Comparison of ENCODE assay signal across 22 cellular contexts in genomic region chr11:103125462-103125861, GRCh38. TPM values are rescaled to one million over a fixed set of nuclear protein-coding genes. Genes with fewer than 3 reads are reported as not detected.
A peak's percentile ranks its signal among the peaks of the same experiment; 100 is the strongest.
DNase-seq lines count a peak whose midpoint lies in the region; ATAC-seq, FAIRE-seq and TF ChIP-seq lines count a peak whose summit lies in the region.
"Had no signal": no experiment of that assay in that cellular context is flagged by ENCODE, and none has a peak within 500 bp of the region (broad histone marks: within the 10 kb centered on the region; RNA-seq: fewer than 3 reads in every experiment).

No MANE protein-coding gene starts in this region.

- H2BK5ac ChIP-seq in mesenchymal stem cell (ENCODE audit: low read depth, low read length, poor library complexity, severe bottlenecking) = no peak overlapping the region

- no peak overlapping the region for H3K27ac ChIP-seq in HCT116 (ENCODE audit: low read depth, low read length)
- no peak overlapping the region for H3K27ac ChIP-seq in keratinocyte (ENCODE audit: control insufficient read depth, insufficient read depth, low read length)
- no peak overlapping the region for H3K27ac ChIP-seq in mesenchymal stem cell (ENCODE audit: low read length, poor library complexity, severe bottlenecking)
- H3K27ac ChIP-seq: A549; BLaER1 treated with 17β-estradiol and CSF1 and Interleukin-3, amounts not matched to agents 10 nM and 100 nM had no signal

- ATAC-seq in HCT116 = no peak
- peak; percentile 35 for ATAC-seq in activated T-helper 17 cell treated with anti-CD3 and anti-CD28 coated beads, Interleukin-2, amount 50 U/mL, for 72 hours (replicated peaks)
- ATAC-seq: A549 had no signal

- peak; percentile 42 for FAIRE-seq in GM12892 (lab: Jason Lieb, UNC)
- peak; percentile 26 for FAIRE-seq in keratinocyte (lab: Jason Lieb, UNC)
- FAIRE-seq: A549, H54 had no signal

- intact Hi-C loops in HCT116 (cut with micrococcal nuclease) = no loop called here

- no peak overlapping the region for H2BK15ac ChIP-seq in mesenchymal stem cell (ENCODE audit: low read depth, poor library complexity, severe bottlenecking)

- TF ChIP-seq RAD21 in HCT116 (IDR thresholded peaks at IDR 0.05; ENCODE audit: low read depth) = no peak

- BruUV-seq in HCT116 (replicated peaks; lab: Mats Ljungman, UMichigan) = no TSS peak

- no peak overlapping the region for H3K18ac ChIP-seq in mesenchymal stem cell (ENCODE audit: low read depth in 1 of 2, low read length in 2 of 2)

- H3K4me1 ChIP-seq in HCT116 (ENCODE audit: control insufficient read depth in 1 of 2, insufficient read depth in 2 of 2, low read length in 2 of 2) = no peaks in the 10 kb centered on the region
- no peaks in the 10 kb centered on the region for H3K4me1 ChIP-seq in keratinocyte (ENCODE audit: control insufficient read depth, extremely low read depth, insufficient read depth, low read length)
- H3K4me1 ChIP-seq in mesenchymal stem cell (ENCODE audit: control insufficient read depth, insufficient read depth, low read depth, low read length) = no peaks in the 10 kb centered on the region
- H3K4me1 ChIP-seq: A549, BE2C, HAP-1 had no signal

- no peaks in the 10 kb centered on the region for H3K9me2 ChIP-seq in HCT116 (ENCODE audit: insufficient read depth)

- H3K14ac ChIP-seq in mesenchymal stem cell (ENCODE audit: low read length in 2 of 2) = no peak overlapping the region

- H3K9me3 Mint-ChIP-seq in activated T-helper 17 cell treated with anti-CD3 and anti-CD28 coated beads, Interleukin-2, amount 50 U/mL, for 72 hours = no peaks in the 10 kb centered on the region
- H3K9me3 Mint-ChIP-seq in endothelial cell (ENCODE audit: unreplicated experiment) = no peaks in the 10 kb centered on the region
- H3K9me3 Mint-ChIP-seq: CD14-positive monocyte; CD4-positive, alpha-beta T cell; CD8-positive, alpha-beta memory T cell had no signal

- H3K23ac ChIP-seq in mesenchymal stem cell (ENCODE audit: low read length in 2 of 2) = no peak overlapping the region

- H3K4me1 Mint-ChIP-seq in activated T-helper 17 cell treated with anti-CD3 and anti-CD28 coated beads, Interleukin-2, amount 50 U/mL, for 72 hours = no peaks in the 10 kb centered on the region
- H3K4me1 Mint-ChIP-seq in endothelial cell (ENCODE audit: unreplicated experiment) = no peaks in the 10 kb centered on the region
- H3K4me1 Mint-ChIP-seq: CD14-positive monocyte; CD8-positive, alpha-beta memory T cell had no signal

- POLR2A ChIA-PET in HCT116 (lab: Charles Lee) = no interaction called here

- H3K4ac ChIP-seq in mesenchymal stem cell (ENCODE audit: low read depth in 1 of 2, low read length in 2 of 2) = no peak overlapping the region

- H3K9me1 ChIP-seq in keratinocyte (ENCODE audit: control insufficient read depth, extremely low read depth, insufficient read depth, low read length) = no peaks in the 10 kb centered on the region

- dilution Hi-C loops in keratinocyte (cut with MboI; ENCODE audit: extremely low pct_ligation_motif_present, low sequenced_read_pairs) = no loop called here

- no peaks in the 10 kb centered on the region for H3K27me3 Mint-ChIP-seq in activated T-helper 17 cell treated with anti-CD3 and anti-CD28 coated beads, Interleukin-2, amount 50 U/mL, for 72 hours
- no peaks in the 10 kb centered on the region for H3K27me3 Mint-ChIP-seq in endothelial cell (ENCODE audit: unreplicated experiment)
- H3K27me3 Mint-ChIP-seq: CD4-positive, alpha-beta T cell; CD8-positive, alpha-beta memory T cell had no signal

- no peak overlapping the region for H2AK5ac ChIP-seq in mesenchymal stem cell (ENCODE audit: low read length, severe bottlenecking)

- no peak overlapping the region for H3K4me3 Mint-ChIP-seq in activated T-helper 17 cell treated with anti-CD3 and anti-CD28 coated beads, Interleukin-2, amount 50 U/mL, for 72 hours
- H3K4me3 Mint-ChIP-seq in endothelial cell (ENCODE audit: unreplicated experiment) = no peak overlapping the region
- H3K4me3 Mint-ChIP-seq: CD14-positive monocyte; CD4-positive, alpha-beta T cell; CD8-positive, alpha-beta memory T cell had no signal

- peak overlapping the region; percentile 26 for H2AFZ ChIP-seq in HCT116 (ENCODE audit: low read depth, low read length, poor library complexity, severe bottlenecking)
- H2AFZ ChIP-seq in keratinocyte (ENCODE audit: control insufficient read depth, low read length) = no peak overlapping the region
- H2AFZ ChIP-seq in mesenchymal stem cell (ENCODE audit: low read depth, low read length) = no peak overlapping the region

- H3K27me3 ChIP-seq in HCT116 (ENCODE audit: insufficient read depth, low read length) (no peaks in the 10 kb centered on the region), keratinocyte (ENCODE audit: control insufficient read depth, extremely low read depth, insufficient read depth, low read length) (no peaks in the 10 kb centered on the region), mesenchymal stem cell (ENCODE audit: control insufficient read depth in 1 of 2, insufficient read depth in 1 of 2, low read length in 2 of 2) (no peaks in the 10 kb centered on the region)
- H3K27me3 ChIP-seq: BE2C; BLaER1 treated with 17β-estradiol and CSF1 and Interleukin-3, amounts not matched to agents 10 nM and 100 nM had no signal

- no peaks in the 10 kb centered on the region for H3K36me3 Mint-ChIP-seq in activated T-helper 17 cell treated with anti-CD3 and anti-CD28 coated beads, Interleukin-2, amount 50 U/mL, for 72 hours (ENCODE audit: low read depth)
- no peaks in the 10 kb centered on the region for H3K36me3 Mint-ChIP-seq in endothelial cell (ENCODE audit: low read depth, unreplicated experiment)
- H3K36me3 Mint-ChIP-seq: CD14-positive monocyte had no signal

- no peaks in the 10 kb centered on the region for H3K9me3 ChIP-seq in HCT116 (ENCODE audit: control insufficient read depth in 1 of 2, insufficient read depth in 1 of 2, low read depth in 1 of 2, low read length in 2 of 2)
- H3K9me3 ChIP-seq in keratinocyte (ENCODE audit: control insufficient read depth, low read depth, low read length) = no peaks in the 10 kb centered on the region
- H3K9me3 ChIP-seq in mesenchymal stem cell (ENCODE audit: control insufficient read depth, low read length) = no peaks in the 10 kb centered on the region
- H3K9me3 ChIP-seq: A549; BE2C; BLaER1 treated with 17β-estradiol and CSF1 and Interleukin-3, amounts not matched to agents 10 nM and 100 nM; HAP-1 had no signal

- no peak overlapping the region for H4K8ac ChIP-seq in mesenchymal stem cell (ENCODE audit: low read length)

- H3K36me3 ChIP-seq in HCT116 (ENCODE audit: control insufficient read depth in 1 of 2, insufficient read depth in 2 of 2, low read length in 2 of 2) = no peaks in the 10 kb centered on the region
- peaks cover 8 to 21% of the 10 kb centered on the region in 2 experiments for H3K36me3 ChIP-seq in keratinocyte (ENCODE audit: control insufficient read depth in 2 of 2, extremely low read depth in 1 of 2, insufficient read depth in 2 of 2, low read length in 2 of 2)
- H3K36me3 ChIP-seq in mesenchymal stem cell (ENCODE audit: control insufficient read depth in 1 of 2, insufficient read depth in 2 of 2, low read depth in 1 of 2, low read length in 2 of 2) = peaks cover 0 to 94% of the 10 kb centered on the region in 2 experiments

- H4K20me1 ChIP-seq in HCT116 (ENCODE audit: insufficient read depth) = no peaks in the 10 kb centered on the region
- no peaks in the 10 kb centered on the region for H4K20me1 ChIP-seq in keratinocyte (ENCODE audit: control insufficient read depth, extremely low read depth, insufficient read depth, low read length)
- H4K20me1 ChIP-seq: BLaER1 treated with 17β-estradiol and CSF1 and Interleukin-3, amounts not matched to agents 10 nM and 100 nM had no signal

- CTCF ChIA-PET in HCT116 (lab: Charles Lee) = no interaction called here

- no peak overlapping the region for H4K91ac ChIP-seq in mesenchymal stem cell (ENCODE audit: low read length)

- no peak for TF ChIP-seq POLR2A in GM12892 (IDR thresholded peaks at IDR 0.05; ENCODE audit: low read depth, low read length)
- TF ChIP-seq POLR2A in HCT116 (IDR thresholded peaks at IDR 0.05; ENCODE audit: borderline replicate concordance, extremely low read depth, insufficient read depth, insufficient read length) = no peak

- H3K4me2 ChIP-seq in HCT116 (ENCODE audit: low read length) = no peak overlapping the region
- no peak overlapping the region for H3K4me2 ChIP-seq in keratinocyte (ENCODE audit: control insufficient read depth, extremely low read depth, insufficient read depth, low read depth, low read length)
- H3K4me2 ChIP-seq in mesenchymal stem cell (ENCODE audit: low read length, poor library complexity, severe bottlenecking) = no peak overlapping the region
- H3K4me2 ChIP-seq: A549; BLaER1 treated with 17β-estradiol and CSF1 and Interleukin-3, amounts not matched to agents 10 nM and 100 nM had no signal

- TF ChIP-seq CTCF in HCT116 (IDR thresholded peaks at IDR 0.05 in 2 of 3, conservative IDR thresholded peaks at IDR 0.05 in 1 of 3; ENCODE audit: borderline replicate concordance in 1 of 3, insufficient read depth in 1 of 3, low read depth in 2 of 3, low read length in 2 of 3) (no peak), keratinocyte (optimal IDR thresholded peaks at IDR 0.05 in 1 of 3, IDR thresholded peaks at IDR 0.05 in 1 of 3, conservative IDR thresholded peaks at IDR 0.05 in 1 of 3; ENCODE audit: extremely low read depth in 1 of 3, insufficient read depth in 2 of 3, low read length in 3 of 3) (no peak), endothelial cell (IDR thresholded peaks at IDR 0.05; ENCODE audit: unreplicated experiment) (no peak)

- RAD21 ChIA-PET in HCT116 (lab: Charles Lee; ENCODE audit: low non-redundant PET in 1 of 2, low total read pairs in 2 of 2, uncharacterized antibody in 2 of 2, unreplicated experiment in 2 of 2) = no interaction called here

- H3K4me3 ChIP-seq in HCT116 (replicated peaks in 1 of 2; ENCODE audit: low read depth in 1 of 2, low read length in 2 of 2) = no peak overlapping the region
- H3K4me3 ChIP-seq in keratinocyte (ENCODE audit: control insufficient read depth in 2 of 3, extremely low read depth in 1 of 3, insufficient read depth in 2 of 3, low read depth in 1 of 3, low read length in 3 of 3) = no peak overlapping the region
- H3K4me3 ChIP-seq in mesenchymal stem cell (ENCODE audit: insufficient read depth in 1 of 2, low read depth in 1 of 2, low read length in 2 of 2) = no peak overlapping the region
- H3K4me3 ChIP-seq: A549; BLaER1 treated with 17β-estradiol and CSF1 and Interleukin-3, amounts not matched to agents 10 nM and 100 nM; HAP-1 had no signal

- DNase-seq in GM12892 (ENCODE audit: insufficient read length) = no peak
- DNase-seq in HCT116 (ENCODE audit: low read depth, low spot score) = no peak
- DNase-seq in keratinocyte (ENCODE audit: low read depth, low spot score) = no peak
- DNase-seq in endothelial cell (ENCODE audit: low spot score) = no peak
- DNase-seq in mesenchymal stem cell = no peak
- DNase-seq in mesenteric fat pad (ENCODE audit: low spot score) = no peak
- no peak for DNase-seq in activated CD4-positive, alpha-beta T cell treated with anti-CD3 and anti-CD28 coated beads for 1 hour
- DNase-seq: 8988T; ACHN; AML-193; BE2C; CD4-positive, alpha-beta T cell; CD8-positive, alpha-beta memory T cell; DMS53; DMS79 treated with DMSO at 0.1 percent for 48 hours; GOT3 had no signal

- no peak overlapping the region for H3K27ac Mint-ChIP-seq in activated T-helper 17 cell treated with anti-CD3 and anti-CD28 coated beads, Interleukin-2, amount 50 U/mL, for 72 hours
- H3K27ac Mint-ChIP-seq in endothelial cell (ENCODE audit: unreplicated experiment) = no peak overlapping the region
- H3K27ac Mint-ChIP-seq: CD14-positive monocyte; CD4-positive, alpha-beta T cell; CD8-positive, alpha-beta memory T cell had no signal

- H3K79me1 ChIP-seq in mesenchymal stem cell (replicated peaks; ENCODE audit: low read length, poor library complexity, severe bottlenecking) = no peaks in the 10 kb centered on the region

- H3K9ac ChIP-seq in HCT116 (ENCODE audit: low read length) (no peak overlapping the region), keratinocyte (ENCODE audit: control insufficient read depth, extremely low read depth, insufficient read depth, low read length) (no peak overlapping the region), mesenchymal stem cell (ENCODE audit: low read length) (no peak overlapping the region)
- H3K9ac ChIP-seq: BLaER1 treated with 17β-estradiol and CSF1 and Interleukin-3, amounts not matched to agents 10 nM and 100 nM had no signal

- no peaks in the 10 kb centered on the region for H3K79me2 ChIP-seq in HCT116 (ENCODE audit: insufficient read depth, low read length)
- no peaks in the 10 kb centered on the region for H3K79me2 ChIP-seq in keratinocyte (ENCODE audit: control insufficient read depth, insufficient read depth, low read length)

- H2BK120ac ChIP-seq in mesenchymal stem cell (ENCODE audit: low read depth, low read length) = no peak overlapping the region

- H2BK12ac ChIP-seq in mesenchymal stem cell (ENCODE audit: low read length in 2 of 2) = no peak overlapping the region

RNA-seq across cellular contexts. Expression of gene DYNC2H1, which starts 16.2 kb away (rescaled TPM):
- 0.25 TPM for polyA plus RNA-seq in GM12892 (2012; ENCODE audit: missing spikeins)
- total RNA-seq in HCT116 (2021; ENCODE audit: unreplicated experiment) = 1.5 TPM
- 0.66 and 0.85 TPM in 2 replicates for polyA plus RNA-seq in HCT116 (2012)
- total RNA-seq in activated T-helper 17 cell treated with anti-CD3 and anti-CD28 coated beads, Interleukin-2, amount 50 U/mL, for 72 hours = 1 to 10 TPM; 2.2 to 2.5 TPM
- polyA plus RNA-seq in keratinocyte = 10.3 to 18.5 TPM (median 15.2 TPM) in 3 replicates
- polyA plus RNA-seq in keratinocyte (2011; ENCODE audit: low read depth) = 20.9 TPM
- 5.3 and 11.3 TPM in 2 replicates for polyA plus RNA-seq in keratinocyte (2011; cell fraction: cytosol; rRNA removed)
- 39.9 and 43.5 TPM in 2 replicates for polyA plus RNA-seq in keratinocyte (2011; cell fraction: nucleus; rRNA removed)
- polyA plus RNA-seq in keratinocyte (2012; ENCODE audit: low replicate concordance) = 5.0 and 10.9 TPM in 2 replicates
- polyA minus RNA-seq in keratinocyte = 3.0 to 59.1 TPM (median 28.8 TPM) in 3 replicates
- polyA minus RNA-seq in keratinocyte (2011; cell fraction: cytosol; rRNA and poly(A)+ RNA removed) = 11.5 TPM
- 43.9 and 86.3 TPM in 2 replicates for polyA minus RNA-seq in keratinocyte (2011; cell fraction: nucleus; rRNA and poly(A)+ RNA removed)
- 7.9 TPM for total RNA-seq in endothelial cell (ENCODE audit: unreplicated experiment)
- polyA plus RNA-seq in mesenchymal stem cell (2013, experiment 1 of 2) = 6.5 TPM
- 7.6 TPM for polyA plus RNA-seq in mesenchymal stem cell (2013, experiment 2 of 2)
- total RNA-seq in mesenteric fat pad = 16.6 TPM

RNA-seq across cellular contexts. Expression of gene DCUN1D5, which starts 33.5 kb away (rescaled TPM):
- polyA plus RNA-seq in GM12892 (2012; ENCODE audit: missing spikeins) = 49.8 TPM
- total RNA-seq in HCT116 (2021; ENCODE audit: unreplicated experiment) (60.1 TPM), endothelial cell (ENCODE audit: unreplicated experiment) (28.5 TPM), mesenteric fat pad (22.1 TPM)
- polyA plus RNA-seq in HCT116 (2012) = 28.8 and 35.7 TPM in 2 replicates
- 10 to 100 TPM; 39.2 to 64.8 TPM for total RNA-seq in activated T-helper 17 cell treated with anti-CD3 and anti-CD28 coated beads, Interleukin-2, amount 50 U/mL, for 72 hours
- polyA plus RNA-seq in keratinocyte = 52.1 to 95.6 TPM (median 64.0 TPM) in 3 replicates
- 31.2 TPM for polyA plus RNA-seq in keratinocyte (2011; ENCODE audit: low read depth)
- 66.6 and 98.8 TPM in 2 replicates for polyA plus RNA-seq in keratinocyte (2011; cell fraction: cytosol; rRNA removed)
- polyA plus RNA-seq in keratinocyte (2011; cell fraction: nucleus; rRNA removed) = 42.0 and 51.3 TPM in 2 replicates
- polyA plus RNA-seq in keratinocyte (2012; ENCODE audit: low replicate concordance) = 57.3 and 78.7 TPM in 2 replicates
- polyA minus RNA-seq in keratinocyte = 7.1 to 31.2 TPM (median 11.6 TPM) in 3 replicates
- polyA minus RNA-seq in keratinocyte (2011; cell fraction: cytosol; rRNA and poly(A)+ RNA removed) = 42.0 TPM
- 18.9 and 21.1 TPM in 2 replicates for polyA minus RNA-seq in keratinocyte (2011; cell fraction: nucleus; rRNA and poly(A)+ RNA removed)
- polyA plus RNA-seq in mesenchymal stem cell (2013, experiment 1 of 2) = 78.2 TPM
- 83.8 TPM for polyA plus RNA-seq in mesenchymal stem cell (2013, experiment 2 of 2)
